Comparison of ENCODE assay signal across 8 cellular contexts in genomic region chr1:52702886-52703787, GRCh38. TPM values are rescaled to one million over a fixed set of nuclear protein-coding genes. Genes with fewer than 3 reads are reported as not detected.
DNase-seq lines count a peak whose midpoint lies in the region; ATAC-seq and TF ChIP-seq lines count a peak whose summit lies in the region.

No MANE protein-coding gene starts in this region.

- no peak for TF ChIP-seq CTCF in OCI-LY3 (IDR thresholded peaks at IDR 0.05; ENCODE audit: low read depth, low read length)

- H4K20me1 ChIP-seq in OCI-LY3 (ENCODE audit: insufficient read depth, low read length) = no peaks in the 10 kb centered on the region

- no peaks in the 10 kb centered on the region for H3K27me3 ChIP-seq in OCI-LY3 (ENCODE audit: low read depth, low read length)
- H3K27me3 ChIP-seq in mucosa of rectum (ENCODE audit: control insufficient read depth in 2 of 2, insufficient read depth in 2 of 2, low read length in 2 of 2) = no peaks in the 10 kb centered on the region

- H3K79me2 ChIP-seq in OCI-LY3 (ENCODE audit: low read length) = no peaks in the 10 kb centered on the region

- H3K27ac ChIP-seq in OCI-LY3 (ENCODE audit: low read length) = peak overlapping the region; percentile 78
- peak overlapping the region; percentile 85 to 92 for H3K27ac ChIP-seq in mucosa of rectum (ENCODE audit: low read depth in 2 of 2, low read length in 2 of 2)

- H3K9me3 ChIP-seq in OCI-LY3 (ENCODE audit: insufficient read depth, low read length) (no peaks in the 10 kb centered on the region), mucosa of rectum (ENCODE audit: control insufficient read depth in 2 of 2, low read length in 2 of 2) (no peaks in the 10 kb centered on the region)

- H3K4me1 ChIP-seq in OCI-LY3 (ENCODE audit: low read length) = peaks cover 12% of the 10 kb centered on the region
- peaks cover 17 to 26% of the 10 kb centered on the region in 2 donors for H3K4me1 ChIP-seq in mucosa of rectum (ENCODE audit: control insufficient read depth in 2 of 2, insufficient read depth in 2 of 2, low read length in 2 of 2)

- H3K9ac ChIP-seq in OCI-LY3 (ENCODE audit: low read length) (peak overlapping the region; percentile 69), mucosa of rectum (ENCODE audit: low read depth in 1 of 2, low read length in 2 of 2) (peak overlapping the region; percentile 71 to 92)

- peak overlapping the region; percentile 47; the same call in 1 of the 2 replicates for H2AFZ ChIP-seq in OCI-LY3 (ENCODE audit: low read depth, low read length)

- peak overlapping the region; percentile 74 for H3K4me2 ChIP-seq in OCI-LY3 (ENCODE audit: low read length)

- H3K36me3 ChIP-seq in OCI-LY3 (replicated peaks; ENCODE audit: low read depth, low read length) (no peaks in the 10 kb centered on the region), mucosa of rectum (ENCODE audit: control insufficient read depth in 2 of 2, insufficient read depth in 2 of 2, low read length in 2 of 2) (no peaks in the 10 kb centered on the region)

- H3K4me3 ChIP-seq in OCI-LY3 (ENCODE audit: low read length) = peak overlapping the region; percentile 72
- H3K4me3 ChIP-seq in mucosa of rectum (ENCODE audit: low read length in 2 of 2) = peak overlapping the region; percentile 85 to 87

- peak; percentile 84 for ATAC-seq in GM19372 (IDR thresholded peaks at IDR 0.05; ENCODE audit: low read depth, unreplicated experiment)
- ATAC-seq in HG03558 (IDR thresholded peaks at IDR 0.05; ENCODE audit: extremely low read depth, unreplicated experiment) = peak; percentile 66
- ATAC-seq in esophagus mucosa = peak; percentile 93

- peak; percentile 98 for DNase-seq in Ammon's horn (ENCODE audit: low spot score)
- peak; percentile 86 to 87 for DNase-seq in activated T-cell treated with anti-CD3 and anti-CD28 coated beads, Interleukin-2, amount 50 U/mL, for 48 hours
- peak; percentile 69 for DNase-seq in stimulated activated CD8-positive, alpha-beta memory T cell treated with anti-CD3 and anti-CD28 coated beads, Interleukin-4, amount 100 ng/mL, for 24 hours (ENCODE audit: low read depth)

RNA-seq across cellular contexts. Expression of gene COA7, which starts 5.0 kb away (rescaled TPM):
- total RNA-seq in esophagus mucosa = 13.7 TPM

RNA-seq across cellular contexts. Expression of gene ZYG11B, which starts 23.1 kb away (rescaled TPM):
- 13.2 TPM for total RNA-seq in esophagus mucosa

Comparison
In these comparisons a context has a peak if more than half of its experiments do, and no peak if none do; other contexts are left out.
1. Peak in every context shown above with its lines: DNase-seq, ATAC-seq, H3K4me3 ChIP-seq and H3K27ac ChIP-seq.